Comparison of ENCODE assay signal across 7 cellular contexts in genomic region chr3:171304017-171304416, GRCh38.
A peak's percentile ranks its signal among the peaks of the same experiment; 100 is the strongest.
DNase-seq lines count a peak whose midpoint lies in the region; ATAC-seq and TF ChIP-seq lines count a peak whose summit lies in the region.
"Not testable (repeated sequence)": the region's sequence is repeated elsewhere in the genome, so short reads cannot be mapped to it uniquely, and the experiment has no call there.

No MANE protein-coding gene starts in this region.

- H3K27me3 ChIP-seq in SK-N-SH (ENCODE audit: insufficient read depth); mesenchymal stem cell (ENCODE audit: control insufficient read depth in 1 of 2, insufficient read depth in 1 of 2, low read length in 2 of 2): not testable (repeated sequence)

- not testable (repeated sequence) for TF ChIP-seq CTCF in HEK293 (tag by site-specific recombination; IDR thresholded peaks at IDR 0.05); SK-N-SH (IDR thresholded peaks at IDR 0.05); brain (conservative IDR thresholded peaks at IDR 0.05)

- not testable (repeated sequence) for H3K36me3 ChIP-seq in HEK293 (ENCODE audit: control insufficient read depth in 2 of 2, insufficient read depth in 1 of 2, low read length in 2 of 2); SK-N-SH (replicated peaks in 1 of 2; ENCODE audit: control insufficient read depth in 1 of 2, insufficient read depth in 2 of 2, low read length in 1 of 2); mesenchymal stem cell (ENCODE audit: control insufficient read depth in 1 of 2, insufficient read depth in 2 of 2, low read depth in 1 of 2, low read length in 2 of 2)

- not testable (repeated sequence) for H3K4me3 ChIP-seq in HEK293 (ENCODE audit: low read depth, low read length); SK-N-SH (ENCODE audit: low read depth in 2 of 2, low read length in 1 of 2); mesenchymal stem cell (ENCODE audit: insufficient read depth in 1 of 2, low read depth in 1 of 2, low read length in 2 of 2)

- not testable (repeated sequence) for H2BK5ac ChIP-seq in mesenchymal stem cell (ENCODE audit: low read depth, low read length, poor library complexity, severe bottlenecking)

- not testable (repeated sequence) for H2BK120ac ChIP-seq in mesenchymal stem cell (ENCODE audit: low read depth, low read length)

- peaks cover 28% of the 10 kb centered on the region for H3F3A ChIP-seq in SK-N-SH (replicated peaks; ENCODE audit: insufficient read depth)

- H3K79me1 ChIP-seq in mesenchymal stem cell (replicated peaks; ENCODE audit: low read length, poor library complexity, severe bottlenecking), result peaks cover 14% of the 10 kb centered on the region

- not testable (repeated sequence) for H3K4me2 ChIP-seq in SK-N-SH; mesenchymal stem cell (ENCODE audit: low read length, poor library complexity, severe bottlenecking)

- not testable (repeated sequence) for DNase-seq in SK-N-SH; mesenchymal stem cell; natural killer cell treated with Interleukin-12 subunit alpha and Interleukin-12 subunit beta and Interleukin-15 and Interleukin-18, amount 100 ng/mL, for 72 hours (ENCODE audit: low spot score)

- H3K27me3 Mint-ChIP-seq in activated T-helper 17 cell treated with anti-CD3 and anti-CD28 coated beads, Interleukin-2, amount 50 U/mL, for 72 hours; brain; natural killer cell treated with Interleukin-12 subunit alpha and Interleukin-12 subunit beta and Interleukin-15 and Interleukin-18, amount 100 ng/mL, for 72 hours: not testable (repeated sequence)

- TF ChIP-seq EP300 in SK-N-SH (IDR thresholded peaks at IDR 0.05; ENCODE audit: borderline replicate concordance in 1 of 2, low read depth in 1 of 2, low read length in 1 of 2), result not testable (repeated sequence)

- not testable (repeated sequence) for H3K4me1 ChIP-seq in HEK293 (ENCODE audit: control insufficient read depth, insufficient read depth, low read length); SK-N-SH (ENCODE audit: control insufficient read depth in 1 of 2, insufficient read depth in 2 of 2, low read depth in 1 of 2, low read length in 1 of 2); mesenchymal stem cell (ENCODE audit: control insufficient read depth, insufficient read depth, low read depth, low read length)

- H3K4me3 Mint-ChIP-seq in activated T-helper 17 cell treated with anti-CD3 and anti-CD28 coated beads, Interleukin-2, amount 50 U/mL, for 72 hours; brain: not testable (repeated sequence)
- H3K4me3 Mint-ChIP-seq in natural killer cell treated with Interleukin-12 subunit alpha and Interleukin-12 subunit beta and Interleukin-15 and Interleukin-18, amount 100 ng/mL, for 72 hours, result peak overlapping the region; percentile 17

- H3K36me3 Mint-ChIP-seq in activated T-helper 17 cell treated with anti-CD3 and anti-CD28 coated beads, Interleukin-2, amount 50 U/mL, for 72 hours (ENCODE audit: low read depth), result not testable (repeated sequence)
- peaks cover 43% of the 10 kb centered on the region for H3K36me3 Mint-ChIP-seq in brain
- peaks cover 25% of the 10 kb centered on the region for H3K36me3 Mint-ChIP-seq in natural killer cell treated with Interleukin-12 subunit alpha and Interleukin-12 subunit beta and Interleukin-15 and Interleukin-18, amount 100 ng/mL, for 72 hours

- TF ChIP-seq RAD21 in SK-N-SH (IDR thresholded peaks at IDR 0.05; ENCODE audit: low read length), result not testable (repeated sequence)

- H4K91ac ChIP-seq in mesenchymal stem cell (ENCODE audit: low read length), result peak overlapping the region; percentile 32

- H2BK15ac ChIP-seq in mesenchymal stem cell (ENCODE audit: low read depth, poor library complexity, severe bottlenecking), result not testable (repeated sequence)

- H3K4ac ChIP-seq in mesenchymal stem cell (ENCODE audit: low read depth in 1 of 2, low read length in 2 of 2), result peak overlapping the region in 1 of 2 experiments; percentile 30

- POLR2A ChIA-PET in HEK293 (lab: Yijun Ruan, JAX); SK-N-SH (lab: Yijun Ruan, JAX): not testable (repeated sequence)

- H4K20me1 ChIP-seq in SK-N-SH (ENCODE audit: insufficient read depth), result not testable (repeated sequence)

- peaks cover 27% of the 10 kb centered on the region for H3K4me1 Mint-ChIP-seq in activated T-helper 17 cell treated with anti-CD3 and anti-CD28 coated beads, Interleukin-2, amount 50 U/mL, for 72 hours
- peaks cover 48% of the 10 kb centered on the region for H3K4me1 Mint-ChIP-seq in brain
- peaks cover 59 to 76% of the 10 kb centered on the region in 2 donors for H3K4me1 Mint-ChIP-seq in natural killer cell treated with Interleukin-12 subunit alpha and Interleukin-12 subunit beta and Interleukin-15 and Interleukin-18, amount 100 ng/mL, for 72 hours (ENCODE audit: low read depth in 2 of 2)

- H3K9me3 Mint-ChIP-seq in activated T-helper 17 cell treated with anti-CD3 and anti-CD28 coated beads, Interleukin-2, amount 50 U/mL, for 72 hours, result peaks cover 10% of the 10 kb centered on the region
- peaks cover 0 to 25% (median 18%) of the 10 kb centered on the region in 5 experiments for H3K9me3 Mint-ChIP-seq in brain
- not testable (repeated sequence) for H3K9me3 Mint-ChIP-seq in natural killer cell treated with Interleukin-12 subunit alpha and Interleukin-12 subunit beta and Interleukin-15 and Interleukin-18, amount 100 ng/mL, for 72 hours

- not testable (repeated sequence) for H3K27ac Mint-ChIP-seq in activated T-helper 17 cell treated with anti-CD3 and anti-CD28 coated beads, Interleukin-2, amount 50 U/mL, for 72 hours
- peak overlapping the region in 4 of 5 experiments; percentile 19 to 60 (median 56) for H3K27ac Mint-ChIP-seq in brain
- H3K27ac Mint-ChIP-seq in natural killer cell treated with Interleukin-12 subunit alpha and Interleukin-12 subunit beta and Interleukin-15 and Interleukin-18, amount 100 ng/mL, for 72 hours, result peak overlapping the region; percentile 51 to 84

- H2AFZ ChIP-seq in SK-N-SH (ENCODE audit: low read depth); mesenchymal stem cell (ENCODE audit: low read depth, low read length): not testable (repeated sequence)

- H3K27ac ChIP-seq in HEK293 (ENCODE audit: extremely low read depth, low read depth, low read length); SK-N-SH (ENCODE audit: low read depth in 2 of 2, low read length in 1 of 2); mesenchymal stem cell (ENCODE audit: low read length, poor library complexity, severe bottlenecking): not testable (repeated sequence)
- H3K27ac ChIP-seq in cingulate gyrus (ENCODE audit: low read depth, low read length), result peak overlapping the region; percentile 15

- WGBS in SK-N-SH (ENCODE audit: low lambda C conversion rate), result 100% methylated on average over 1 of the region's 1 CpG
- no CpG with 5 or more reads among the region's 1 CpG for WGBS in mesenchymal stem cell

- CTCF ChIA-PET in HEK293 (lab: Yijun Ruan, JAX); SK-N-SH (lab: Yijun Ruan, JAX): not testable (repeated sequence)

- peak overlapping the region; percentile 19 for H2AK5ac ChIP-seq in mesenchymal stem cell (ENCODE audit: low read length, severe bottlenecking)

- ATAC-seq in activated T-helper 17 cell treated with anti-CD3 and anti-CD28 coated beads, Interleukin-2, amount 50 U/mL, for 72 hours (replicated peaks), result peak; percentile 23
- ATAC-seq in natural killer cell treated with Interleukin-12 subunit alpha and Interleukin-12 subunit beta and Interleukin-15 and Interleukin-18, amount 100 ng/mL, for 72 hours, result peak in 1 of 2 donors; percentile 66

- H3K79me2 ChIP-seq in SK-N-SH (ENCODE audit: insufficient read depth), result peaks cover 57% of the 10 kb centered on the region

- H3K9me2 ChIP-seq in SK-N-SH, result not testable (repeated sequence)

- H3K14ac ChIP-seq in mesenchymal stem cell (ENCODE audit: low read length in 2 of 2), result not testable (repeated sequence)

- not testable (repeated sequence) for H3K23ac ChIP-seq in mesenchymal stem cell (ENCODE audit: low read length in 2 of 2)

- H3K18ac ChIP-seq in mesenchymal stem cell (ENCODE audit: low read depth in 1 of 2, low read length in 2 of 2), result peak overlapping the region in 1 of 2 experiments; percentile 39

- H3K9ac ChIP-seq in SK-N-SH; mesenchymal stem cell (ENCODE audit: low read length): not testable (repeated sequence)

- not testable (repeated sequence) for H2BK12ac ChIP-seq in mesenchymal stem cell (ENCODE audit: low read length in 2 of 2)

- H4K8ac ChIP-seq in mesenchymal stem cell (ENCODE audit: low read length), result not testable (repeated sequence)

- H3K9me3 ChIP-seq in HEK293 (ENCODE audit: control insufficient read depth, insufficient read depth, low read depth, low read length); SK-N-SH; mesenchymal stem cell (ENCODE audit: control insufficient read depth, low read length): not testable (repeated sequence)

TF ChIP-seq in HEK293, 187 proteins besides CTCF, POLR2A, EP300 and RAD21:
- peak; percentile 41; the same call in 1 of the 2 replicates for TF ChIP-seq SCRT1 (tag by site-specific recombination; IDR thresholded peaks at IDR 0.05; ENCODE audit: borderline replicate concordance)
- 0 out of 2 replicates have a peak, but pooled peaks have one; percentile 12 for TF ChIP-seq SCRT2 (tag by site-specific recombination; IDR thresholded peaks at IDR 0.05)

TF ChIP-seq in SK-N-SH, 30 proteins besides CTCF, POLR2A, EP300 and RAD21:
- TF ChIP-seq PBX3 (IDR thresholded peaks at IDR 0.05) (0 out of 2 replicates have a peak, but pooled peaks have one; percentile 16), TCF12 (IDR thresholded peaks at IDR 0.05) (0 out of 2 replicates have a peak, but pooled peaks have one; percentile 18)
